ENCODE assay signal across 8 cellular contexts in the genomic region with DNA sequence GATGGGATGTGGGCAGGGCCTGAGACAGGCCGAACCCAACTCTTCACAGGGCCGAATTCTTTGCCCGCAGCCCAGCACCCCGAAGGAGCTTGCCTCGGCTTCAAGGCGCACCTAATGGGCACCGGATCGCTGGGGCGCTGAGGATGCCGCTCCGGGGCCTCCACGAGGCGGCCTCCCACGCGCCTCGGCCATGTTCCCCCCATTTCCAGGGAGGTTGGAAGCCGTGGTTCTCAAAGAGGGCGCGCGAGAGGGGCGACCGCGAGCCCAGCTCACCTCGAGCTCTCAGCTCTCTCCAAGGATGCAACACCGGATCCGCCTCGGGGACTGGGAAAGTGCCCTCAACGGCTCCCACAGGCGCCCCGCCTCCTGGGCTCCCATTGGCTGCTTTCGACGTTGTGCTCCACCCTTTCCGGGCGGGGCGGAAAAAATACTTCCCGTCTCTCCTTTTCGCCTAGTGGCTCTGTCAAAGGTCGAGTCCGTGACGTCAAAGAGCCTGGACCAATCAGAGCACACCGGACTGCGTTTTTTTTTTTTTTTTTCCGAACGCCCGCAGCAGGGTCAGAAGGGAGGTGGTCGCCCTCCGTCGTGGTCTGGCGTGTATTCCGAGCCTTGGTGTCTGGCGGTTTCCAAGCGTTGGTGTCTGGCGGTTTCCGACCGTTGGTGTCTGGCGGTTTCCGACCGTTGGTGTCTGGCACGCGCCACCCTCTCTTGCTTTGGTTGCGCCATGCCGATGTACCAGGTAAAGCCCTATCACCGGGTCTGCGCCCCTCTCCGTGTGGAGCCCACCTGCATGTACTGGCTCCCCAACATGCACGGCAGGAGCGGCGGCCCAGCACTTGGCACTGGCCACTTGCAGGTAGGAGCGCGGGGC. TPM values are rescaled to one million over a fixed set of nuclear protein-coding genes. Genes with fewer than 3 reads are reported as not detected.
DNase-seq lines count a peak whose midpoint lies in the region; ATAC-seq and TF ChIP-seq lines count a peak whose summit lies in the region.
"Not testable (repeated sequence)": the region's sequence is repeated elsewhere in the genome, so short reads cannot be mapped to it uniquely, and the experiment has no call there.

No MANE protein-coding gene starts in this region.

- not testable (repeated sequence) for H3K9me3 ChIP-seq in DOHH2 (ENCODE audit: control insufficient read depth, insufficient read depth, low read length)

- H3K9me2 ChIP-seq in DOHH2 (replicated peaks; ENCODE audit: control insufficient read depth, low read length), result not testable (repeated sequence)

- H3K4me3 ChIP-seq in DOHH2 (ENCODE audit: low read length) (peak overlapping the region; percentile 49), fibroblast of the aortic adventitia (ENCODE audit: low read depth, low read length) (peak overlapping the region; percentile 59)

- H3K27ac ChIP-seq in DOHH2 (ENCODE audit: low read depth, low read length), result 0 out of 2 replicates have a peak overlapping the region, but pooled peaks have one; percentile 24

- not testable (repeated sequence) for TF ChIP-seq CTCF in DOHH2 (IDR thresholded peaks at IDR 0.05; ENCODE audit: low read depth, low read length, poor library complexity, severe bottlenecking); fibroblast of the aortic adventitia (IDR thresholded peaks at IDR 0.05; ENCODE audit: insufficient read depth, low read length)

- not testable (repeated sequence) for H3K27me3 ChIP-seq in DOHH2 (ENCODE audit: control insufficient read depth, low read length)

- H3K9me3 Mint-ChIP-seq in activated naive CD8-positive, alpha-beta T cell treated with anti-CD3 and anti-CD28 coated beads, Interleukin-2, amount 10 ng/mL, durations not matched to agents 7 days and 5 days; natural killer cell treated with Interleukin-12 subunit alpha and Interleukin-12 subunit beta and Interleukin-15 and Interleukin-18, amount 100 ng/mL, for 72 hours: not testable (repeated sequence)

- not testable (repeated sequence) for H3K27me3 Mint-ChIP-seq in activated naive CD8-positive, alpha-beta T cell treated with anti-CD3 and anti-CD28 coated beads, Interleukin-2, amount 10 ng/mL, durations not matched to agents 7 days and 5 days; natural killer cell treated with Interleukin-12 subunit alpha and Interleukin-12 subunit beta and Interleukin-15 and Interleukin-18, amount 100 ng/mL, for 72 hours

- not testable (repeated sequence) for H3K4me1 ChIP-seq in DOHH2 (ENCODE audit: control insufficient read depth, low read length)

- H3K79me2 ChIP-seq in DOHH2 (ENCODE audit: control insufficient read depth, low read length), result not testable (repeated sequence)

- H3K36me3 ChIP-seq in DOHH2 (ENCODE audit: control insufficient read depth, low read length), result not testable (repeated sequence)

- H3F3A ChIP-seq in DOHH2 (ENCODE audit: control insufficient read depth, insufficient read depth), result not testable (repeated sequence)

- H3K4me1 Mint-ChIP-seq in activated naive CD8-positive, alpha-beta T cell treated with anti-CD3 and anti-CD28 coated beads, Interleukin-2, amount 10 ng/mL, durations not matched to agents 7 days and 5 days; natural killer cell treated with Interleukin-12 subunit alpha and Interleukin-12 subunit beta and Interleukin-15 and Interleukin-18, amount 100 ng/mL, for 72 hours (ENCODE audit: low read depth in 2 of 2): not testable (repeated sequence)

- peak overlapping the region; percentile 65 for H3K4me3 Mint-ChIP-seq in activated naive CD8-positive, alpha-beta T cell treated with anti-CD3 and anti-CD28 coated beads, Interleukin-2, amount 10 ng/mL, durations not matched to agents 7 days and 5 days
- H3K4me3 Mint-ChIP-seq in natural killer cell treated with Interleukin-12 subunit alpha and Interleukin-12 subunit beta and Interleukin-15 and Interleukin-18, amount 100 ng/mL, for 72 hours, result peak overlapping the region; percentile 74

- H3K4me2 ChIP-seq in DOHH2 (ENCODE audit: low read length), result not testable (repeated sequence)

- H3K27ac Mint-ChIP-seq in activated naive CD8-positive, alpha-beta T cell treated with anti-CD3 and anti-CD28 coated beads, Interleukin-2, amount 10 ng/mL, durations not matched to agents 7 days and 5 days, result peak overlapping the region; percentile 64
- peak overlapping the region; percentile 61 to 76 for H3K27ac Mint-ChIP-seq in natural killer cell treated with Interleukin-12 subunit alpha and Interleukin-12 subunit beta and Interleukin-15 and Interleukin-18, amount 100 ng/mL, for 72 hours

- POLR2A ChIA-PET in activated naive CD8-positive, alpha-beta T cell treated with anti-CD3 and anti-CD28 coated beads, Interleukin-2, amount 10 ng/mL, durations not matched to agents 7 days and 5 days (lab: Charles Lee), result not testable (repeated sequence)

- not testable (repeated sequence) for H3K36me3 Mint-ChIP-seq in activated naive CD8-positive, alpha-beta T cell treated with anti-CD3 and anti-CD28 coated beads, Interleukin-2, amount 10 ng/mL, durations not matched to agents 7 days and 5 days; natural killer cell treated with Interleukin-12 subunit alpha and Interleukin-12 subunit beta and Interleukin-15 and Interleukin-18, amount 100 ng/mL, for 72 hours

- peak; percentile 44 for DNase-seq in activated CD4-positive, CD25-positive, alpha-beta regulatory T cell treated with anti-CD3 and anti-CD28 coated beads, Interleukin-2, amount 50 U/mL, for 72 hours
- peak; percentile 55 for DNase-seq in activated naive CD8-positive, alpha-beta T cell treated with anti-CD3 and anti-CD28 coated beads, Interleukin-2, amount 10 ng/mL, durations not matched to agents 7 days and 5 days
- DNase-seq in fibroblast of the aortic adventitia (ENCODE audit: low read depth), result peak; percentile 52
- peak; percentile 74 for DNase-seq in natural killer cell treated with Interleukin-12 subunit alpha and Interleukin-12 subunit beta and Interleukin-15 and Interleukin-18, amount 100 ng/mL, for 72 hours (ENCODE audit: low spot score)
- peak; percentile 10 to 16 for DNase-seq in stimulated activated CD8-positive, alpha-beta memory T cell treated with anti-CD3 and anti-CD28 coated beads, Interleukin-2, amount 100 ng/mL, for 48 hours (ENCODE audit: low read depth in 2 of 2)

- peak; percentile 69 for ATAC-seq in GM21717 (IDR thresholded peaks at IDR 0.05; ENCODE audit: unreplicated experiment)
- ATAC-seq in HG03520 (IDR thresholded peaks at IDR 0.05; ENCODE audit: unreplicated experiment), result peak; percentile 44
- ATAC-seq in activated naive CD8-positive, alpha-beta T cell treated with anti-CD3 and anti-CD28 coated beads, Interleukin-2, amount 10 ng/mL, durations not matched to agents 7 days and 5 days (ENCODE audit: low read depth), result peak; percentile 75
- peak; percentile 93 to 94 for ATAC-seq in natural killer cell treated with Interleukin-12 subunit alpha and Interleukin-12 subunit beta and Interleukin-15 and Interleukin-18, amount 100 ng/mL, for 72 hours

- not testable (repeated sequence) for H4K20me1 ChIP-seq in DOHH2 (ENCODE audit: control insufficient read depth, insufficient read depth, low read depth, low read length)

RNA-seq across cellular contexts. Expression of a gene that starts 36.5 kb away (rescaled TPM):
- 10 to 100 TPM; 18.4 to 18.7 TPM for total RNA-seq in activated naive CD8-positive, alpha-beta T cell treated with anti-CD3 and anti-CD28 coated beads, Interleukin-2, amount 10 ng/mL, durations not matched to agents 7 days and 5 days
- total RNA-seq in fibroblast of the aortic adventitia (ENCODE audit: low replicate concordance), result 0.18 and 1.6 TPM in 2 replicates
- total RNA-seq in natural killer cell treated with Interleukin-12 subunit alpha and Interleukin-12 subunit beta and Interleukin-15 and Interleukin-18, amount 100 ng/mL, for 72 hours, result 1 to 10 TPM; 2.1 to 5.2 TPM

Comparison
In these comparisons a context has a peak if more than half of its experiments do, and no peak if none do; other contexts are left out.
1. Peak in every context shown above with its lines: DNase-seq, ATAC-seq, H3K4me3 ChIP-seq and H3K27ac ChIP-seq.
2. DNase-seq: peak in every context shown above with its lines; median percentile 74 in natural killer cell treated with Interleukin-12 subunit alpha and Interleukin-12 subunit beta and Interleukin-15 and Interleukin-18, amount 100 ng/mL, for 72 hours; 55 in activated naive CD8-positive, alpha-beta T cell treated with anti-CD3 and anti-CD28 coated beads, Interleukin-2, amount 10 ng/mL, durations not matched to agents 7 days and 5 days; 52 in fibroblast of the aortic adventitia; 44 in activated CD4-positive, CD25-positive, alpha-beta regulatory T cell treated with anti-CD3 and anti-CD28 coated beads, Interleukin-2, amount 50 U/mL, for 72 hours; 13 in stimulated activated CD8-positive, alpha-beta memory T cell treated with anti-CD3 and anti-CD28 coated beads, Interleukin-2, amount 100 ng/mL, for 48 hours.